In genomic region chr9:40914772-40915659, GRCh38 we compare ENCODE assay signal across 13 cellular contexts.
DNase-seq lines count a peak whose midpoint lies in the region; ATAC-seq and TF ChIP-seq lines count a peak whose summit lies in the region.
"Had no signal": no experiment of that assay in that cellular context is flagged by ENCODE, and none has a peak within 500 bp of the region (broad histone marks: within the 10 kb centered on the region; RNA-seq: fewer than 3 reads in every experiment).

No MANE protein-coding gene starts in this region.

- H3K27me3 Mint-ChIP-seq in activated CD4-positive, alpha-beta T cell treated with anti-CD3 and anti-CD28 coated beads, Interleukin-2, amount 10 ng/mL, durations not matched to agents 24 days and 14 days = no peaks in the 10 kb centered on the region
- H3K27me3 Mint-ChIP-seq in endodermal cell (ENCODE audit: insufficient read depth) = peaks cover 95% of the 10 kb centered on the region

- H3K36me3 Mint-ChIP-seq in activated CD4-positive, alpha-beta T cell treated with anti-CD3 and anti-CD28 coated beads, Interleukin-2, amount 10 ng/mL, durations not matched to agents 24 days and 14 days (ENCODE audit: low read depth) = no peaks in the 10 kb centered on the region
- no peaks in the 10 kb centered on the region for H3K36me3 Mint-ChIP-seq in endodermal cell (ENCODE audit: low read depth)

- TF ChIP-seq CTCF in endodermal cell (conservative IDR thresholded peaks at IDR 0.05) (no peak), mucosa of descending colon (IDR thresholded peaks at IDR 0.05) (no peak), dorsolateral prefrontal cortex (IDR thresholded peaks at IDR 0.05 in 54 of 56, conservative IDR thresholded peaks at IDR 0.05 in 2 of 56; ENCODE audit: low read depth in 1 of 56, partially characterized antibody in 56 of 56) (no peak)

- ATAC-seq in mucosa of descending colon = peak; percentile 28
- ATAC-seq in HG03045 (IDR thresholded peaks at IDR 0.05; ENCODE audit: unreplicated experiment) = no peak

- WGBS in endodermal cell (ENCODE audit: insufficient coverage in 1 of 2, insufficient read length in 1 of 2), 2 experiments = 54 to 63% methylated on average over 5 of the region's 5 CpGs

- peak; percentile 53 for DNase-seq in activated CD4-positive, alpha-beta T cell treated with anti-CD3 and anti-CD28 coated beads, Interleukin-2, amount 10 ng/mL, durations not matched to agents 24 days and 14 days
- no peak for DNase-seq in activated CD4-positive, alpha-beta T cell treated with anti-CD3 and anti-CD28 coated beads for 48 hours
- DNase-seq in endodermal cell (peak; percentile 23), mucosa of descending colon (no peak), dorsolateral prefrontal cortex (no peak), foreskin melanocyte (no peak)
- DNase-seq: 8988T, Kasumi-1, NCI-H187 treated with DMSO at 0.1 percent for 48 hours, NCI-H510A treated with DMSO at 0.1 percent for 48 hours had no signal

- H3K4me1 Mint-ChIP-seq in activated CD4-positive, alpha-beta T cell treated with anti-CD3 and anti-CD28 coated beads, Interleukin-2, amount 10 ng/mL, durations not matched to agents 24 days and 14 days = no peaks in the 10 kb centered on the region
- no peaks in the 10 kb centered on the region for H3K4me1 Mint-ChIP-seq in endodermal cell

- H3K4me3 ChIP-seq in endodermal cell (ENCODE audit: low read length) (no peak overlapping the region), mucosa of descending colon (no peak overlapping the region), subcutaneous abdominal adipose tissue (ENCODE audit: low read depth in 1 of 5, low read length in 5 of 5) (peak overlapping the region; percentile 8 to 46 (median 31)), dorsolateral prefrontal cortex (no peak overlapping the region)
- H3K4me3 ChIP-seq: BLaER1 treated with 17β-estradiol and CSF1 and Interleukin-3, amounts not matched to agents 10 nM and 100 nM had no signal

- H3K9me3 ChIP-seq in endodermal cell (ENCODE audit: control insufficient read depth, low read length) (peaks cover 60% of the 10 kb centered on the region), mucosa of descending colon (peaks cover 89% of the 10 kb centered on the region), subcutaneous abdominal adipose tissue (ENCODE audit: control insufficient read depth in 5 of 5, low read length in 5 of 5) (peaks cover 48 to 74% (median 63%) of the 10 kb centered on the region in 5 donors)

- H3K27ac ChIP-seq in endodermal cell (ENCODE audit: low read depth, low read length) = no peak overlapping the region
- no peak overlapping the region for H3K27ac ChIP-seq in subcutaneous abdominal adipose tissue (ENCODE audit: low read depth, low read length)
- no peak overlapping the region for H3K27ac ChIP-seq in dorsolateral prefrontal cortex
- H3K27ac ChIP-seq: BLaER1 treated with 17β-estradiol and CSF1 and Interleukin-3, amounts not matched to agents 10 nM and 100 nM had no signal

- no peaks in the 10 kb centered on the region for H3K4me1 ChIP-seq in endodermal cell (ENCODE audit: control insufficient read depth, insufficient read depth, low read length)
- H3K4me1 ChIP-seq in mucosa of descending colon (ENCODE audit: low read depth) = no peaks in the 10 kb centered on the region
- H3K4me1 ChIP-seq in subcutaneous abdominal adipose tissue (ENCODE audit: control insufficient read depth in 5 of 5, insufficient read depth in 5 of 5, low read length in 5 of 5) = no peaks in the 10 kb centered on the region

- no peaks in the 10 kb centered on the region for H3K36me3 ChIP-seq in endodermal cell (ENCODE audit: control insufficient read depth, insufficient read depth, low read length)
- no peaks in the 10 kb centered on the region for H3K36me3 ChIP-seq in mucosa of descending colon (ENCODE audit: low read depth)
- no peaks in the 10 kb centered on the region for H3K36me3 ChIP-seq in subcutaneous abdominal adipose tissue (ENCODE audit: control insufficient read depth in 5 of 5, insufficient read depth in 5 of 5, low read length in 5 of 5)
- H3K36me3 ChIP-seq: BLaER1 treated with 17β-estradiol and CSF1 and Interleukin-3, amounts not matched to agents 10 nM and 100 nM had no signal

- H3K9ac ChIP-seq in endodermal cell (ENCODE audit: extremely low read depth, low read length, poor library complexity, severe bottlenecking) (no peak overlapping the region), subcutaneous abdominal adipose tissue (ENCODE audit: low read length in 5 of 5) (no peak overlapping the region)
- H3K9ac ChIP-seq: BLaER1 treated with 17β-estradiol and CSF1 and Interleukin-3, amounts not matched to agents 10 nM and 100 nM had no signal

- peaks cover 63% of the 10 kb centered on the region for H3K9me3 Mint-ChIP-seq in activated CD4-positive, alpha-beta T cell treated with anti-CD3 and anti-CD28 coated beads, Interleukin-2, amount 10 ng/mL, durations not matched to agents 24 days and 14 days
- H3K9me3 Mint-ChIP-seq in endodermal cell = peaks cover 95% of the 10 kb centered on the region

- H3K27ac Mint-ChIP-seq in activated CD4-positive, alpha-beta T cell treated with anti-CD3 and anti-CD28 coated beads, Interleukin-2, amount 10 ng/mL, durations not matched to agents 24 days and 14 days = no peak overlapping the region
- H3K27ac Mint-ChIP-seq in endodermal cell = no peak overlapping the region

- H3K27me3 ChIP-seq in endodermal cell (ENCODE audit: control insufficient read depth, insufficient read depth, low read length, poor library complexity, severe bottlenecking) = peaks cover 21% of the 10 kb centered on the region
- no peaks in the 10 kb centered on the region for H3K27me3 ChIP-seq in subcutaneous abdominal adipose tissue (ENCODE audit: control insufficient read depth in 5 of 5, insufficient read depth in 4 of 5, low read length in 5 of 5)
- peaks cover 0 to 6% (median 0%) of the 10 kb centered on the region in 45 donors for H3K27me3 ChIP-seq in dorsolateral prefrontal cortex
- H3K27me3 ChIP-seq: BLaER1 treated with 17β-estradiol and CSF1 and Interleukin-3, amounts not matched to agents 10 nM and 100 nM had no signal

- no peak overlapping the region for H3K4me3 Mint-ChIP-seq in activated CD4-positive, alpha-beta T cell treated with anti-CD3 and anti-CD28 coated beads, Interleukin-2, amount 10 ng/mL, durations not matched to agents 24 days and 14 days
- H3K4me3 Mint-ChIP-seq in endodermal cell = no peak overlapping the region

- intact Hi-C loops in activated CD4-positive, alpha-beta T cell treated with anti-CD3 and anti-CD28 coated beads, Interleukin-2, amount 10 ng/mL, durations not matched to agents 24 days and 14 days (cut with micrococcal nuclease) = no loop called here
- intact Hi-C loops in mucosa of descending colon (cut with DNase I, micrococcal nuclease) = no loop called here
- intact Hi-C loops in dorsolateral prefrontal cortex (cut with DNase I) = no loop called here

Comparison
In these comparisons a context has a peak if more than half of its experiments do, and no peak if none do; other contexts are left out.
1. DNase-seq: peak in activated CD4-positive, alpha-beta T cell treated with anti-CD3 and anti-CD28 coated beads, Interleukin-2, amount 10 ng/mL, durations not matched to agents 24 days and 14 days (single experiment) and endodermal cell (single experiment); none in activated CD4-positive, alpha-beta T cell treated with anti-CD3 and anti-CD28 coated beads for 48 hours (single experiment), mucosa of descending colon (0 of 3), dorsolateral prefrontal cortex (0 of 10) and foreskin melanocyte (single experiment).
2. H3K4me3 ChIP-seq: peak in subcutaneous abdominal adipose tissue (5 of 5); none in endodermal cell (single experiment), mucosa of descending colon (single experiment) and dorsolateral prefrontal cortex (0 of 59).